ENCODE assay signal across 7 cellular contexts in the genomic region with DNA sequence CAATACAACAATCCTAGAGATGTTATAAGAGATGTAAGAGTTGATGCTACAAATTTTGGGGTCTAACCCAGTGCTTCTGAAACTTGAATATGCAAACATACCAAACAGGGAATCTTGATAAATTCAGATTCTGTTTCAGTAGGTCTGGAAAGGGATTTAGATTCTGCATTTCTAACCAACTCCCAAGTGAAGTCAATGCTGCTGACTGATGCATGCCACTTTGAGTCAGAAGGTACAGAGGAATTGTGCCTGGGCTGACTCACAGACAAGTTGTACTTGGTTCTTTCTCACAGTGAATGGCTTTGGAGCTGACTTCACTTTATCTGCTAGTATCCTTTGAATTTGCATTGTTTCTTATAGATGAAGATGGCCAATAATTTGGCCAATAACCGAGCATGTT.
DNase-seq lines count a peak whose midpoint lies in the region; ATAC-seq, FAIRE-seq and TF ChIP-seq lines count a peak whose summit lies in the region.
"Not testable (repeated sequence)": the region's sequence is repeated elsewhere in the genome, so short reads cannot be mapped to it uniquely, and the experiment has no call there.

No MANE protein-coding gene starts in this region.

- H3K4me3 ChIP-seq in RWPE2 (ENCODE audit: severe bottlenecking); bronchial epithelial cell (ENCODE audit: low read depth, low read length); keratinocyte (ENCODE audit: control insufficient read depth in 2 of 3, extremely low read depth in 1 of 3, insufficient read depth in 2 of 3, low read depth in 1 of 3, low read length in 3 of 3): not testable (repeated sequence)

- not testable (repeated sequence) for H3K4me1 ChIP-seq in RWPE2 (ENCODE audit: insufficient read depth, poor library complexity, severe bottlenecking)
- peaks cover 17% of the 10 kb centered on the region for H3K4me1 ChIP-seq in keratinocyte (ENCODE audit: control insufficient read depth, extremely low read depth, insufficient read depth, low read length)

- not testable (repeated sequence) for H3K4me3 Mint-ChIP-seq in HFFc6

- FAIRE-seq in bronchial epithelial cell (lab: Jason Lieb, UNC) (peak; percentile 98), keratinocyte (lab: Jason Lieb, UNC) (peak; percentile 99)

- not testable (repeated sequence) for H3K9me3 ChIP-seq in RWPE2 (ENCODE audit: severe bottlenecking); keratinocyte (ENCODE audit: control insufficient read depth, low read depth, low read length)

- not testable (repeated sequence) for H2AFZ ChIP-seq in keratinocyte (ENCODE audit: control insufficient read depth, low read length)

- ATAC-seq in RWPE2 (ENCODE audit: low read depth) = peak; percentile 73; the same call in 1 of the 3 replicates

- not testable (repeated sequence) for H3K79me2 ChIP-seq in keratinocyte (ENCODE audit: control insufficient read depth, insufficient read depth, low read length)

- H3K27ac ChIP-seq in RWPE2 (ENCODE audit: poor library complexity, severe bottlenecking); keratinocyte (ENCODE audit: control insufficient read depth, insufficient read depth, low read length): not testable (repeated sequence)
- peak overlapping the region; percentile 6 for H3K27ac ChIP-seq in epithelial cell of prostate

- H3K9me3 Mint-ChIP-seq in HFFc6 = not testable (repeated sequence)

- DNase-seq in ELR (ENCODE audit: low read depth) = peak; percentile 43
- peak; percentile 28 for DNase-seq in HFFc6
- peak; percentile 5 for DNase-seq in LHCN-M2 (ENCODE audit: low read depth)
- DNase-seq in RWPE2 (ENCODE audit: low spot score); epithelial cell of prostate (ENCODE audit: low read depth, low spot score); keratinocyte (ENCODE audit: low read depth, low spot score): not testable (repeated sequence)
- peak; percentile 29 for DNase-seq in bronchial epithelial cell (ENCODE audit: low read depth)

- TF ChIP-seq CTCF in HFFc6 (IDR thresholded peaks at IDR 0.05); RWPE2 (IDR thresholded peaks at IDR 0.05; ENCODE audit: poor library complexity, severe bottlenecking); bronchial epithelial cell (IDR thresholded peaks at IDR 0.05; ENCODE audit: insufficient read depth, low read length, severe bottlenecking); keratinocyte (optimal IDR thresholded peaks at IDR 0.05 in 1 of 3, IDR thresholded peaks at IDR 0.05 in 1 of 3, conservative IDR thresholded peaks at IDR 0.05 in 1 of 3; ENCODE audit: extremely low read depth in 1 of 3, insufficient read depth in 2 of 3, low read length in 3 of 3): not testable (repeated sequence)

- H3K27me3 ChIP-seq in RWPE2 (ENCODE audit: insufficient read depth, poor library complexity, severe bottlenecking); bronchial epithelial cell (ENCODE audit: control insufficient read depth, insufficient read depth, low read length); keratinocyte (ENCODE audit: control insufficient read depth, extremely low read depth, insufficient read depth, low read length): not testable (repeated sequence)

- H3K9ac ChIP-seq in keratinocyte (ENCODE audit: control insufficient read depth, extremely low read depth, insufficient read depth, low read length) = not testable (repeated sequence)

- H3K4me2 ChIP-seq in keratinocyte (ENCODE audit: control insufficient read depth, extremely low read depth, insufficient read depth, low read depth, low read length) = not testable (repeated sequence)

- peaks cover 22% of the 10 kb centered on the region for H3K4me1 Mint-ChIP-seq in HFFc6 (ENCODE audit: low read depth)

- H3K36me3 Mint-ChIP-seq in HFFc6 (ENCODE audit: low read depth) = not testable (repeated sequence)

- dilution Hi-C loops in keratinocyte (cut with MboI; ENCODE audit: extremely low pct_ligation_motif_present, low sequenced_read_pairs) = not testable (repeated sequence)

- not testable (repeated sequence) for H3K27ac Mint-ChIP-seq in HFFc6

- not testable (repeated sequence) for H4K20me1 ChIP-seq in keratinocyte (ENCODE audit: control insufficient read depth, extremely low read depth, insufficient read depth, low read length)

- H3K36me3 ChIP-seq in RWPE2 (ENCODE audit: low read depth); bronchial epithelial cell (ENCODE audit: control insufficient read depth, insufficient read depth, low read length); keratinocyte (ENCODE audit: control insufficient read depth in 2 of 2, extremely low read depth in 1 of 2, insufficient read depth in 2 of 2, low read length in 2 of 2): not testable (repeated sequence)

- not testable (repeated sequence) for H3K27me3 Mint-ChIP-seq in HFFc6 (ENCODE audit: insufficient read depth)

- H3K9me1 ChIP-seq in keratinocyte (ENCODE audit: control insufficient read depth, extremely low read depth, insufficient read depth, low read length) = not testable (repeated sequence)
